13 cellular contexts compared by ENCODE assay signal in genomic region chr20:44083220-44083933, GRCh38.
DNase-seq lines count a peak whose midpoint lies in the region; ATAC-seq and TF ChIP-seq lines count a peak whose summit lies in the region.
"Had no signal": no experiment of that assay in that cellular context is flagged by ENCODE, and none has a peak within 500 bp of the region (broad histone marks: within the 10 kb centered on the region; RNA-seq: fewer than 3 reads in every experiment).

No MANE protein-coding gene starts in this region.

- no peaks in the 10 kb centered on the region for H4K20me1 ChIP-seq in mammary epithelial cell (ENCODE audit: insufficient read depth, low read length)

- no peak overlapping the region for H3K27ac ChIP-seq in mammary epithelial cell (ENCODE audit: insufficient read depth, low read depth, low read length)
- no peak overlapping the region for H3K27ac ChIP-seq in suprapubic skin
- H3K27ac ChIP-seq: RWPE1 had no signal

- CTCF ChIA-PET in mammary epithelial cell (lab: Charles Lee; ENCODE audit: low non-redundant PET), result interaction anchor here (0.5 to 0.8 kb wide), 3 partner anchors 71 to 243 kb away, joined by 3 to 6 read pairs (median 5); no protein-coding TSS in a partner anchor

- H3K36me3 ChIP-seq in mammary epithelial cell (ENCODE audit: insufficient read depth, low read length) (no peaks in the 10 kb centered on the region), kidney epithelial cell (ENCODE audit: control insufficient read depth, insufficient read depth, low read length) (no peaks in the 10 kb centered on the region), suprapubic skin (no peaks in the 10 kb centered on the region)

- dilution Hi-C loops in mammary epithelial cell (cut with HindIII; ENCODE audit: low sequenced_read_pairs), result loop anchor here (5.0 to 25.0 kb wide), 2 partner anchors 41 to 321 kb away; no protein-coding TSS in a partner anchor

- WGBS in mammary epithelial cell (ENCODE audit: low coverage, missing lambda C conversion rate), result 51% methylated on average over 10 of the region's 10 CpGs
- WGBS in suprapubic skin, result 86% methylated on average over 5 of the region's 10 CpGs

- TF ChIP-seq CTCF in mammary epithelial cell (conservative IDR thresholded peaks at IDR 0.05 in 1 of 2, IDR thresholded peaks at IDR 0.05 in 1 of 2; ENCODE audit: extremely low read depth in 1 of 2, insufficient read depth in 1 of 2, low read depth in 1 of 2, low read length in 2 of 2) (no peak), kidney epithelial cell (IDR thresholded peaks at IDR 0.05; ENCODE audit: insufficient read depth, low read length, poor library complexity, severe bottlenecking) (no peak), suprapubic skin (IDR thresholded peaks at IDR 0.05) (no peak)

- H2AFZ ChIP-seq in mammary epithelial cell (ENCODE audit: low read depth, low read length), result peak overlapping the region; percentile 5

- H3K4me1 ChIP-seq in mammary epithelial cell (ENCODE audit: insufficient read depth, low read length) (peaks cover 15% of the 10 kb centered on the region), suprapubic skin (peaks cover 16% of the 10 kb centered on the region)

- DNase-seq in Caki2 (ENCODE audit: low read depth), result peak; percentile 51
- peak; percentile 17 for DNase-seq in NCI-H1092 treated with DMSO at 0.1 percent for 48 hours (lab: John Stamatoyannopoulos, UW)
- peak; percentile 35 for DNase-seq in mammary epithelial cell
- DNase-seq in kidney epithelial cell (ENCODE audit: low read depth), result peak; percentile 79
- DNase-seq in suprapubic skin (ENCODE audit: low spot score in 2 of 2), result no peak
- no peak for DNase-seq in mucosa of gallbladder (ENCODE audit: low spot score)
- DNase-seq: activated CD4-positive, CD25-positive, alpha-beta regulatory T cell treated with anti-CD3 and anti-CD28 coated beads, Interleukin-2, amount 50 U/mL, for 72 hours; activated naive CD4-positive, alpha-beta T cell treated with anti-CD3 and anti-CD28 coated beads, Interleukin-2, amount 10 ng/mL, durations not matched to agents 7 days and 5 days; endodermal cell; retina had no signal

- H3K9ac ChIP-seq in mammary epithelial cell (ENCODE audit: insufficient read depth, low read length), result no peak overlapping the region

- ATAC-seq in GM19467 (IDR thresholded peaks at IDR 0.05; ENCODE audit: unreplicated experiment) (no peak), HG03378 (IDR thresholded peaks at IDR 0.05; ENCODE audit: unreplicated experiment) (no peak)

- no TSS peak for BruUV-seq in mammary epithelial cell (replicated peaks; lab: Mats Ljungman, UMichigan)

- intact Hi-C loops in mammary epithelial cell (cut with micrococcal nuclease), result loop anchor here (5.0 kb wide), 1 partner anchor 146 kb away; no protein-coding TSS in a partner anchor

- H3K27me3 ChIP-seq in mammary epithelial cell (ENCODE audit: insufficient read depth, low read length), result no peaks in the 10 kb centered on the region
- H3K27me3 ChIP-seq in kidney epithelial cell (ENCODE audit: control insufficient read depth, insufficient read depth, low read length), result no peaks in the 10 kb centered on the region
- H3K27me3 ChIP-seq in suprapubic skin, result peaks cover 4% of the 10 kb centered on the region

- H3K4me3 ChIP-seq in mammary epithelial cell (replicated peaks in 1 of 3; ENCODE audit: insufficient read depth in 1 of 3, low read depth in 2 of 3, low read length in 3 of 3) (no peak overlapping the region), kidney epithelial cell (ENCODE audit: low read depth, low read length) (no peak overlapping the region), suprapubic skin (no peak overlapping the region)

- in situ Hi-C loops in Caki2 (cut with HindIII; ENCODE audit: low pct_unique_long_range_greater_than_20kb, low sequenced_read_pairs), result no loop called here
- in situ Hi-C loops in mammary epithelial cell (cut with MboI; ENCODE audit: low sequenced_read_pairs in 2 of 2), result loop anchor here (5.0 to 25.0 kb wide), 4 partner anchors 239 to 639 kb away; no protein-coding TSS in a partner anchor

- no peak for TF ChIP-seq EP300 in suprapubic skin (IDR thresholded peaks at IDR 0.05)

- TF ChIP-seq POLR2A in suprapubic skin (IDR thresholded peaks at IDR 0.05), result no peak

- no peak overlapping the region for H3K4me2 ChIP-seq in mammary epithelial cell (ENCODE audit: insufficient read depth, low read depth, low read length)

- no peaks in the 10 kb centered on the region for H3K9me3 ChIP-seq in mammary epithelial cell (replicated peaks; ENCODE audit: insufficient read depth, low read length)
- H3K9me3 ChIP-seq in suprapubic skin, result no peaks in the 10 kb centered on the region

- no peaks in the 10 kb centered on the region for H3K79me2 ChIP-seq in mammary epithelial cell (ENCODE audit: insufficient read depth, low read length)

Comparison
In these comparisons a context has a peak if more than half of its experiments do, and no peak if none do; other contexts are left out.
1. DNase-seq: peak in Caki2 (single experiment), NCI-H1092 treated with DMSO at 0.1 percent for 48 hours (single experiment), mammary epithelial cell (single experiment) and kidney epithelial cell (single experiment); none in suprapubic skin (0 of 2) and mucosa of gallbladder (single experiment).